In the genomic region with DNA sequence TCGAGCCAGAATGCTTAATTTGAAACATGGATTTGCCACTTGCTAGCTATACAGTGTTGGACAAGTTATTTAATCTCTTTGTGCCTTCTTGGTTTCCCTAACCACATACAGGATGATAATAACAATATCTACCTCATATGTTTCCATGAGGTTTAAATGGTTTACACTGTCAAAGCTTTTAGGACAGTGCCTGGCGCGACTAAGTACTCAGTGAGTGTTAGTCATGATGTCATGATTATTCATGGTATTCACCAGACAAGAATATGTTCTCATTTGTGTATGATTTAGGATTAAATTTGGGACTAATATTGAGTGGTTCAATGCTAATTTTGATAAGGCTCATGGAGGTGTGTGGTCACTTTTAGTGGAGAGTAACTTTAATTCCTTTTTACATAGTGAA, we compare ENCODE assay signal across 16 cellular contexts.
"Had no signal": no experiment of that assay in that cellular context is flagged by ENCODE, and none has a peak within 500 bp of the region (broad histone marks: within the 10 kb centered on the region; RNA-seq: fewer than 3 reads in every experiment).

No MANE protein-coding gene starts in this region.

- H3K4me3 ChIP-seq: cardiac muscle cell, esophagus squamous epithelium, neural progenitor cell, thyroid gland had no signal

- H2AFZ ChIP-seq: neural progenitor cell had no signal

- DNase-seq: activated CD4-positive, alpha-beta T cell treated with anti-CD3 and anti-CD28 coated beads, Interleukin-2, amount 10 ng/mL, durations not matched to agents 24 days and 14 days; activated CD4-positive, CD25-positive, alpha-beta regulatory T cell; activated CD8-positive, alpha-beta memory T cell treated with anti-CD3 and anti-CD28 coated beads, Interleukin-2, amount 50 U/mL, for 4 hours; activated CD8-positive, alpha-beta T cell treated with anti-CD3 and anti-CD28 coated beads for 36 hours; activated effector memory CD4-positive, alpha-beta T cell treated with anti-CD3 and anti-CD28 coated beads, Interleukin-2, amount 50 U/mL, for 16 hours; activated T-cell treated with anti-CD3 and anti-CD28 coated beads, Interleukin-2, amount 50 U/mL, for 4 hours; effector CD8-positive, alpha-beta T cell; esophagus squamous epithelium; naive thymus-derived CD4-positive, alpha-beta T cell; stimulated activated CD4-positive, alpha-beta T cell treated with anti-CD3 and anti-CD28 coated beads, Interleukin-12 subunit alpha, Interleukin-12 subunit beta, amount 100 ng/mL, for 4 hours; stimulated activated CD4-positive, alpha-beta T cell treated with anti-CD3 and anti-CD28 coated beads, Interleukin-1b, Interleukin-23, amount 100 ng/mL, for 48 hours; stimulated activated CD8-positive, alpha-beta memory T cell treated with anti-CD3 and anti-CD28 coated beads, Interleukin-4, amount 100 ng/mL, for 48 hours; stimulated activated naive CD4-positive, alpha-beta T cell treated with Interleukin-2 at 50 U/mL for 16 hours; thyroid gland had no signal

- H3K9me3 ChIP-seq: esophagus squamous epithelium, thyroid gland had no signal

- H3K9ac ChIP-seq: neural progenitor cell had no signal

- H3K27me3 ChIP-seq: cardiac muscle cell, esophagus squamous epithelium, neural progenitor cell, thyroid gland had no signal

- ATAC-seq: activated CD8-positive, alpha-beta T cell treated with anti-CD3 and anti-CD28 coated beads for 36 hours; activated T-cell treated with anti-CD3 and anti-CD28 coated beads, Interleukin-2, amount 50 U/mL, for 4 hours; naive thymus-derived CD4-positive, alpha-beta T cell had no signal

- H3K36me3 ChIP-seq: cardiac muscle cell, esophagus squamous epithelium, neural progenitor cell, thyroid gland had no signal

- H3K27ac ChIP-seq: cardiac muscle cell, esophagus squamous epithelium, thyroid gland had no signal

- H3K4me1 ChIP-seq: esophagus squamous epithelium, thyroid gland had no signal
